In the genomic region with DNA sequence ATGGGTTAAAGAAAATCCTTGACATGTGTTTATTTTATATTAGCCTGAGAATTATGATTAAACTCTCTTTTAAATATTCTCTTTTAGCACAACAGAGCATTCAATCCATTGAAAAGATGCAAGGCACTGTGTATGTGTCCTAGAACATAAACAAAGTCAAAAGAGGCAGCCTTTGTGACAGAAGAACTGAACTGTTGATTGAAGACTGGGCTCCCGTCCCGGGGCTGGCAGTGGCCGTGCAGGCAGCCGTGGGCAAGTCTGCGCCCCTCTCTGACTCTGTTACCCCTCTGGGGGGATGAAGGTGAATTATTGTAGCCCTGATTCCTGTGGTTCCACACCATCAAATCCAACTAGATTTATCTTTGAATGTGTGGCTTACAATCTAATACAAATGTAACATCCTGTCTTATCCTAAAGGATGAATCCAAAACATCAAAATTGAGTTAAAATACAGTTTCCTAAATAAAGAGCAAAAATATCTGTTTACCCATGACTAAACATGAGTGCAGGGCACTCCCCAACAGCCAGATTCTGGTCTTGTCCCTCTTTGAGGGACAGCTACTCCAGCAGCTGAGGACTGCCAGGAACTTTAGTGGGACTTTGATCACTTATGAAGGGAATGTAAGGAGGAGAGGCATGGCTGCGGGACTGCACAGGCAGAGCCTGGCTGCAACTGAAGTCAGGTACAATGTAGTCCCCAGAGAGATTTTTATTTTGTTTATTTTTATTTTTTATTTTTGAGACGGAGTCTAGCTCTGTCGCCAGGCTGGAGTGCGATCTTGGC, we compare ENCODE assay signal across 16 cellular contexts.
"Had no signal": no experiment of that assay in that cellular context is flagged by ENCODE, and none has a peak within 500 bp of the region (broad histone marks: within the 10 kb centered on the region; RNA-seq: fewer than 3 reads in every experiment).

No MANE protein-coding gene starts in this region.

- ATAC-seq: activated naive CD8-positive, alpha-beta T cell treated with anti-CD3 and anti-CD28 coated beads, Interleukin-2, amount 50 U/mL, for 24 hours; left lung; stimulated activated naive B cell treated with anti-CD40 and anti-IgM and Interleukin-4, amounts not matched to agents 10 μg/mL and 1 μg/mL and 100 μg/mL, for 72 hours had no signal

- H3K27me3 Mint-ChIP-seq: stimulated activated naive B cell treated with anti-CD40 and anti-IgM and Interleukin-4, amounts not matched to agents 10 μg/mL and 1 μg/mL and 100 μg/mL, for 72 hours had no signal

- H3K9me3 Mint-ChIP-seq: activated naive CD8-positive, alpha-beta T cell treated with anti-CD3 and anti-CD28 coated beads, Interleukin-2, amount 50 U/mL, for 24 hours; nephron had no signal

- H3K4me3 Mint-ChIP-seq: activated naive CD8-positive, alpha-beta T cell treated with anti-CD3 and anti-CD28 coated beads, Interleukin-2, amount 50 U/mL, for 24 hours; nephron; stimulated activated naive B cell treated with anti-CD40 and anti-IgM and Interleukin-4, amounts not matched to agents 10 μg/mL and 1 μg/mL and 100 μg/mL, for 72 hours had no signal

- H3K4me1 Mint-ChIP-seq: activated naive CD8-positive, alpha-beta T cell treated with anti-CD3 and anti-CD28 coated beads, Interleukin-2, amount 50 U/mL, for 24 hours; stimulated activated naive B cell treated with anti-CD40 and anti-IgM and Interleukin-4, amounts not matched to agents 10 μg/mL and 1 μg/mL and 100 μg/mL, for 72 hours had no signal

- DNase-seq: activated CD4-positive, alpha-beta T cell treated with anti-CD3 and anti-CD28 coated beads for 1 hour; activated CD4-positive, alpha-beta T cell treated with anti-CD3 and anti-CD28 coated beads, Interleukin-2, amount 50 U/mL, for 4 hours; activated naive CD4-positive, alpha-beta T cell treated with Interleukin-2 at 50 U/mL for 16 hours; activated naive CD8-positive, alpha-beta T cell treated with anti-CD3 and anti-CD28 coated beads, Interleukin-2, amount 50 U/mL, for 24 hours; activated T-cell treated with anti-CD3 and anti-CD28 coated beads for 4 hours; colonic mucosa; effector CD4-positive, alpha-beta T cell; left lung; mesenchymal stem cell; SK-N-SH; stimulated activated CD4-positive, alpha-beta T cell treated with anti-CD3 and anti-CD28 coated beads, Interleukin-2, amount 100 ng/mL, for 48 hours; stimulated activated naive B cell treated with anti-CD40 and anti-IgM and Interleukin-4, amounts not matched to agents 10 μg/mL and 1 μg/mL and 100 μg/mL, for 72 hours; T-helper 1 cell; T1000; transverse colon had no signal

- H3K36me3 Mint-ChIP-seq: stimulated activated naive B cell treated with anti-CD40 and anti-IgM and Interleukin-4, amounts not matched to agents 10 μg/mL and 1 μg/mL and 100 μg/mL, for 72 hours had no signal

- H3K27ac Mint-ChIP-seq: activated naive CD8-positive, alpha-beta T cell treated with anti-CD3 and anti-CD28 coated beads, Interleukin-2, amount 50 U/mL, for 24 hours; nephron; stimulated activated naive B cell treated with anti-CD40 and anti-IgM and Interleukin-4, amounts not matched to agents 10 μg/mL and 1 μg/mL and 100 μg/mL, for 72 hours had no signal
